Comparison of ENCODE assay signal across 13 cellular contexts in the genomic region with DNA sequence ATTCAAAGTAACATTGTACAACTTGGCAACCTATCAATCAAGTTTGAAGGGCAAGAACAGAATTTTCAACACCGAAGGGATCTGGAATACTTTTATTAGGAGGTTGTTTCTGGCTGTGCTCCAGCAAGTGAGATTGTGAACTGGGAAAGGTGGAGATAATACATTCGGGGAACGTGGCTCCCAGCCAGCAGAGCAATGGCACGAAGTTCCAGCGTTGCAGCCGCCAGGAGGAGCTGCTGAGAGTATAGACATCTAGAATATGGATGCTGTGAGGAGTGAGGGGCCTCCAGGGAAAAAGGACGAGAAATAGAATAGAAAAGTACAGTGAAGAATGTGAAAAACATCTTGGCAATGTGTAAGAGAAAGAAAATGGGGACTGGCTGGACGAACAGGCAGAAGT.
DNase-seq lines count a peak whose midpoint lies in the region; ATAC-seq and TF ChIP-seq lines count a peak whose summit lies in the region.
"Had no signal": no experiment of that assay in that cellular context is flagged by ENCODE, and none has a peak within 500 bp of the region (broad histone marks: within the 10 kb centered on the region; RNA-seq: fewer than 3 reads in every experiment).

No MANE protein-coding gene starts in this region.

- no peak overlapping the region for H3K27ac Mint-ChIP-seq in CD14-positive monocyte
- H3K27ac Mint-ChIP-seq: effector memory CD8-positive, alpha-beta T cell had no signal

- no peak overlapping the region for H3K4me3 Mint-ChIP-seq in CD14-positive monocyte
- no peak overlapping the region for H3K4me3 Mint-ChIP-seq in activated T-cell treated with anti-CD3 and anti-CD28 coated beads, Interleukin-2, amount 50 U/mL, for 4 hours
- H3K4me3 Mint-ChIP-seq: effector memory CD8-positive, alpha-beta T cell had no signal

- WGBS in GM23248 (ENCODE audit: low coverage in 1 of 2, low lambda C conversion rate in 2 of 2, missing lambda C conversion rate in 2 of 2), 2 experiments, result 7 to 11% methylated on average over 8 of the region's 8 CpGs

- no peak overlapping the region for H2AFZ ChIP-seq in GM23248

- no peaks in the 10 kb centered on the region for H3F3A ChIP-seq in GM23248 (ENCODE audit: insufficient read depth)

- no peaks in the 10 kb centered on the region for H3K27me3 ChIP-seq in GM23248 (replicated peaks; ENCODE audit: insufficient read depth)
- H3K27me3 ChIP-seq: SJSA1 had no signal

- ATAC-seq in left lobe of liver (peak; percentile 63), HG03457 (IDR thresholded peaks at IDR 0.05; ENCODE audit: unreplicated experiment) (no peak), GM19395 (IDR thresholded peaks at IDR 0.05; ENCODE audit: unreplicated experiment) (no peak), HG03045 (IDR thresholded peaks at IDR 0.05; ENCODE audit: unreplicated experiment) (no peak)
- ATAC-seq in activated T-cell treated with anti-CD3 and anti-CD28 coated beads, Interleukin-2, amount 50 U/mL, for 4 hours, result no peak
- ATAC-seq: effector memory CD8-positive, alpha-beta T cell; left lung had no signal

- peak; percentile 14 for TF ChIP-seq CTCF in CD14-positive monocyte (IDR thresholded peaks at IDR 0.05)

- H3K27ac ChIP-seq in GM23248, result no peak overlapping the region
- H3K27ac ChIP-seq: left lung, SJSA1 had no signal

- no peak overlapping the region for H3K9ac ChIP-seq in GM23248

- no peak overlapping the region for H3K4me2 ChIP-seq in GM23248 (ENCODE audit: unreplicated experiment)

- H3K79me2 ChIP-seq in GM23248 (ENCODE audit: insufficient read depth), result no peaks in the 10 kb centered on the region

- H3K36me3 ChIP-seq in GM23248 (ENCODE audit: low read depth), result no peaks in the 10 kb centered on the region
- H3K36me3 ChIP-seq: left lung, SJSA1 had no signal

- H3K9me2 ChIP-seq in GM23248 (ENCODE audit: insufficient read depth), result no peaks in the 10 kb centered on the region

- peaks cover 0 to 3% (median 0%) of the 10 kb centered on the region in 7 donors for H3K9me3 Mint-ChIP-seq in CD14-positive monocyte
- H3K9me3 Mint-ChIP-seq in activated T-cell treated with anti-CD3 and anti-CD28 coated beads, Interleukin-2, amount 50 U/mL, for 4 hours, result no peaks in the 10 kb centered on the region
- H3K9me3 Mint-ChIP-seq: effector memory CD8-positive, alpha-beta T cell had no signal

- H3K27me3 Mint-ChIP-seq in CD14-positive monocyte (ENCODE audit: low read depth in 3 of 3), result peaks cover 0 to 6% (median 2%) of the 10 kb centered on the region in 3 donors
- peaks cover 2% of the 10 kb centered on the region for H3K27me3 Mint-ChIP-seq in activated T-cell treated with anti-CD3 and anti-CD28 coated beads, Interleukin-2, amount 50 U/mL, for 4 hours (ENCODE audit: low read depth)
- H3K27me3 Mint-ChIP-seq: effector memory CD8-positive, alpha-beta T cell had no signal

- no peak for DNase-seq in CD14-positive monocyte (ENCODE audit: low spot score)
- DNase-seq in GM23248, result peak; percentile 4
- DNase-seq in SK-MEL-5 (ENCODE audit: low read depth, low spot score), result peak; percentile 57
- DNase-seq in left lobe of liver (ENCODE audit: low spot score), result peak; percentile 52
- DNase-seq in activated T-cell treated with anti-CD3 and anti-CD28 coated beads, Interleukin-2, amount 50 U/mL, for 4 hours, result no peak
- DNase-seq: activated T-cell treated with anti-CD3 and anti-CD28 coated beads for 4 hours; effector memory CD8-positive, alpha-beta T cell; HCEC 1CT had no signal

- H4K20me1 ChIP-seq in GM23248 (ENCODE audit: insufficient read depth), result no peaks in the 10 kb centered on the region

- no peaks in the 10 kb centered on the region for H3K4me1 ChIP-seq in GM23248 (ENCODE audit: insufficient read depth)
- H3K4me1 ChIP-seq: left lung, SJSA1 had no signal

- intact Hi-C loops in CD14-positive monocyte (cut with micrococcal nuclease), result no loop called here

- no peaks in the 10 kb centered on the region for H3K36me3 Mint-ChIP-seq in CD14-positive monocyte
- no peaks in the 10 kb centered on the region for H3K36me3 Mint-ChIP-seq in activated T-cell treated with anti-CD3 and anti-CD28 coated beads, Interleukin-2, amount 50 U/mL, for 4 hours (ENCODE audit: insufficient read depth)

- no peaks in the 10 kb centered on the region for H3K9me3 ChIP-seq in GM23248 (ENCODE audit: low read depth)
- H3K9me3 ChIP-seq: left lung had no signal

- in situ Hi-C loops in GM23248 (cut with MboI) (no loop called here), SK-MEL-5 (cut with HindIII; ENCODE audit: low pct_unique_long_range_greater_than_20kb, low sequenced_read_pairs) (no loop called here)

- no peak overlapping the region for H3K4me3 ChIP-seq in GM23248
- H3K4me3 ChIP-seq: left lung, SJSA1 had no signal

- no peaks in the 10 kb centered on the region for H3K4me1 Mint-ChIP-seq in CD14-positive monocyte
- no peaks in the 10 kb centered on the region for H3K4me1 Mint-ChIP-seq in activated T-cell treated with anti-CD3 and anti-CD28 coated beads, Interleukin-2, amount 50 U/mL, for 4 hours (ENCODE audit: low read depth)

Comparison
In these comparisons a context has a peak if more than half of its experiments do, and no peak if none do; other contexts are left out.
1. DNase-seq: peak in GM23248 (single experiment), SK-MEL-5 (single experiment) and left lobe of liver (single experiment); none in CD14-positive monocyte (single experiment) and activated T-cell treated with anti-CD3 and anti-CD28 coated beads, Interleukin-2, amount 50 U/mL, for 4 hours (single experiment).